8 cellular contexts compared by ENCODE assay signal in genomic region chr10:31133628-31134302, GRCh38.
DNase-seq lines count a peak whose midpoint lies in the region; ATAC-seq and TF ChIP-seq lines count a peak whose summit lies in the region.

No MANE protein-coding gene starts in this region.

- DNase-seq in NCI-H1436 (lab: John Stamatoyannopoulos, UW): peak; percentile 88
- no peak for DNase-seq in NCI-H1436 treated with DMSO at 0.1 percent for 48 hours (lab: John Stamatoyannopoulos, UW)
- DNase-seq in activated effector memory CD4-positive, alpha-beta T cell treated with anti-CD3 and anti-CD28 coated beads, Interleukin-2, amount 50 U/mL, for 16 hours: peak; percentile 86
- DNase-seq in foreskin fibroblast: peak; percentile 86 to 95
- peak; percentile 64 for DNase-seq in stimulated activated naive CD4-positive, alpha-beta T cell treated with Interleukin-2 at 50 U/mL for 16 hours (lab: John Stamatoyannopoulos, UW)

- TF ChIP-seq CTCF in OCI-LY1 (IDR thresholded peaks at IDR 0.05; ENCODE audit: low read length) (no peak), foreskin fibroblast (IDR thresholded peaks at IDR 0.05; ENCODE audit: low read depth, low read length) (no peak), neural cell (IDR thresholded peaks at IDR 0.05; ENCODE audit: poor library complexity, severe bottlenecking) (no peak)

- no peaks in the 10 kb centered on the region for H3K9me2 ChIP-seq in OCI-LY1 (ENCODE audit: low read depth, low read length)
- no peaks in the 10 kb centered on the region for H3K9me2 ChIP-seq in neural cell (ENCODE audit: insufficient read depth, low read length)

- TF ChIP-seq EP300 in neural cell (conservative IDR thresholded peaks at IDR 0.05; ENCODE audit: poor library complexity, severe bottlenecking): no peak

- H3K27me3 ChIP-seq in OCI-LY1 (ENCODE audit: insufficient read depth, low read length) (no peaks in the 10 kb centered on the region), neural cell (ENCODE audit: insufficient read depth, low read depth, low read length) (no peaks in the 10 kb centered on the region)

- peak overlapping the region; percentile 73 for H3K4me3 ChIP-seq in OCI-LY1 (ENCODE audit: low read depth, low read length, poor library complexity, severe bottlenecking)
- peak overlapping the region in 1 of 2 donors; percentile 28 for H3K4me3 ChIP-seq in foreskin fibroblast (ENCODE audit: low read depth in 1 of 2, low read length in 2 of 2)
- H3K4me3 ChIP-seq in neural cell (ENCODE audit: low read length): peak overlapping the region; percentile 72

- H3K79me2 ChIP-seq in OCI-LY1 (ENCODE audit: insufficient read depth, low read length) (no peaks in the 10 kb centered on the region), neural cell (replicated peaks; ENCODE audit: insufficient read depth, low read length) (no peaks in the 10 kb centered on the region)

- ATAC-seq in HG03175 (IDR thresholded peaks at IDR 0.05; ENCODE audit: unreplicated experiment): peak; percentile 58

- peak overlapping the region; percentile 48 for H3K27ac ChIP-seq in OCI-LY1 (ENCODE audit: low read depth, low read length, poor library complexity, severe bottlenecking)
- H3K27ac ChIP-seq in neural cell (ENCODE audit: low read length): peak overlapping the region; percentile 65

- H3K4me2 ChIP-seq in OCI-LY1 (ENCODE audit: low read length): peak overlapping the region; percentile 99
- H3K4me2 ChIP-seq in neural cell (ENCODE audit: low read length): peak overlapping the region; percentile 89

- peaks cover 33% of the 10 kb centered on the region for H3K4me1 ChIP-seq in OCI-LY1 (ENCODE audit: insufficient read depth, low read length, severe bottlenecking)

- peak overlapping the region; percentile 87; the same call in 1 of the 2 replicates for H2AFZ ChIP-seq in OCI-LY1 (ENCODE audit: low read length)
- H2AFZ ChIP-seq in neural cell (ENCODE audit: low read depth, low read length): peak overlapping the region; percentile 90

- H4K20me1 ChIP-seq in OCI-LY1 (ENCODE audit: insufficient read depth, low read length) (no peaks in the 10 kb centered on the region), neural cell (ENCODE audit: insufficient read depth) (no peaks in the 10 kb centered on the region)

- no peaks in the 10 kb centered on the region for H3K9me3 ChIP-seq in OCI-LY1 (ENCODE audit: low read length)
- no peaks in the 10 kb centered on the region for H3K9me3 ChIP-seq in neural cell (ENCODE audit: low read length)

- H3K9ac ChIP-seq in OCI-LY1 (ENCODE audit: low read length) (peak overlapping the region; percentile 86), neural cell (ENCODE audit: low read length) (peak overlapping the region; percentile 88)

- no peak for TF ChIP-seq RAD21 in neural cell (conservative IDR thresholded peaks at IDR 0.05)

- H3F3A ChIP-seq in OCI-LY1 (ENCODE audit: insufficient read depth, low read length) (no peaks in the 10 kb centered on the region), neural cell (ENCODE audit: insufficient read depth, low read length, poor library complexity, severe bottlenecking) (no peaks in the 10 kb centered on the region)

- H3K36me3 ChIP-seq in OCI-LY1 (ENCODE audit: insufficient read depth, low read length) (no peaks in the 10 kb centered on the region), neural cell (ENCODE audit: insufficient read depth, low read length) (no peaks in the 10 kb centered on the region)

TF ChIP-seq in neural cell, 6 proteins besides CTCF, POLR2A, EP300 and RAD21:
- TF ChIP-seq MXI1 (conservative IDR thresholded peaks at IDR 0.05; ENCODE audit: poor library complexity, severe bottlenecking) (no peak), POLR2AphosphoS5 (IDR thresholded peaks at IDR 0.05) (peak; percentile 80)
